In genomic region chr15:68833734-68834334, GRCh38 we compare ENCODE assay signal across 20 cellular contexts. TPM values are rescaled to one million over a fixed set of nuclear protein-coding genes. Genes with fewer than 3 reads are reported as not detected.
DNase-seq lines count a peak whose midpoint lies in the region; TF ChIP-seq lines count a peak whose summit lies in the region.
"Had no signal": no experiment of that assay in that cellular context is flagged by ENCODE, and none has a peak within 500 bp of the region (broad histone marks: within the 10 kb centered on the region; RNA-seq: fewer than 3 reads in every experiment).

No MANE protein-coding gene starts in this region.

- no peaks in the 10 kb centered on the region for H3F3A ChIP-seq in DOHH2 (ENCODE audit: control insufficient read depth, insufficient read depth)

- H4K20me1 ChIP-seq in DOHH2 (ENCODE audit: control insufficient read depth, insufficient read depth, low read depth, low read length), result no peaks in the 10 kb centered on the region

- 0 out of 2 replicates have a peak overlapping the region, but pooled peaks have one; percentile 4 for H3K27ac ChIP-seq in DOHH2 (ENCODE audit: low read depth, low read length)
- H3K27ac ChIP-seq: ascending aorta, lower lobe of right lung, Peyer's patch, SK-N-MC had no signal

- H3K79me2 ChIP-seq in DOHH2 (ENCODE audit: control insufficient read depth, low read length), result no peaks in the 10 kb centered on the region

- H3K4me2 ChIP-seq in DOHH2 (ENCODE audit: low read length), result peak overlapping the region; percentile 32

- H3K9me2 ChIP-seq in DOHH2 (replicated peaks; ENCODE audit: control insufficient read depth, low read length), result no peaks in the 10 kb centered on the region

- TF ChIP-seq CTCF in DOHH2 (IDR thresholded peaks at IDR 0.05; ENCODE audit: low read depth, low read length, poor library complexity, severe bottlenecking), result no peak

- no peaks in the 10 kb centered on the region for H3K36me3 ChIP-seq in DOHH2 (ENCODE audit: control insufficient read depth, low read length)
- H3K36me3 ChIP-seq: ascending aorta, lower lobe of right lung, Peyer's patch had no signal

- DNase-seq in NCI-H82 (lab: John Stamatoyannopoulos, UW) (peak; percentile 32), NCI-H82 treated with DMSO at 0.1 percent for 48 hours (lab: John Stamatoyannopoulos, UW; ENCODE audit: unreplicated experiment) (no peak), germinal center (ENCODE audit: low spot score) (peak; percentile 21), NCI-H146 (lab: John Stamatoyannopoulos, UW) (no peak), SKM-1 (lab: John Stamatoyannopoulos, UW; ENCODE audit: unreplicated experiment) (no peak), A172 (ENCODE audit: low spot score) (no peak)
- DNase-seq: 8988T; activated gamma-delta T cell; Caco-2; erythroblast; kidney; NCI-H1417; Peyer's patch; stimulated activated CD4-positive, alpha-beta T cell treated with anti-CD3 and anti-CD28 coated beads, Interleukin-4, amount 100 ng/mL, for 4 hours; T1000 had no signal

- H3K9me3 ChIP-seq in DOHH2 (ENCODE audit: control insufficient read depth, insufficient read depth, low read length), result peaks cover 4% of the 10 kb centered on the region
- H3K9me3 ChIP-seq: lower lobe of right lung had no signal

- peaks cover 21% of the 10 kb centered on the region for H3K4me1 ChIP-seq in DOHH2 (ENCODE audit: control insufficient read depth, low read length)
- H3K4me1 ChIP-seq: ascending aorta, Caco-2, Peyer's patch had no signal

- H3K27me3 ChIP-seq in DOHH2 (ENCODE audit: control insufficient read depth, low read length), result no peaks in the 10 kb centered on the region
- H3K27me3 ChIP-seq: ascending aorta, Peyer's patch had no signal

- H3K4me3 ChIP-seq in DOHH2 (ENCODE audit: low read length), result no peak overlapping the region
- H3K4me3 ChIP-seq: ascending aorta, lower lobe of right lung, Peyer's patch, SK-N-MC had no signal

TF ChIP-seq in PFSK-1, 5 proteins besides CTCF, POLR2A, EP300 and RAD21:
- TF ChIP-seq REST (IDR thresholded peaks at IDR 0.05; ENCODE audit: insufficient read depth in 1 of 2, low read depth in 2 of 2, low read length in 2 of 2) (no peak), SIN3A (IDR thresholded peaks at IDR 0.05; ENCODE audit: borderline replicate concordance, insufficient read depth, low read length) (peak; percentile 44; the same call in 1 of the 2 replicates)

RNA-seq across cellular contexts. Expression of gene ANP32A, which starts 13.1 kb away (rescaled TPM):
- polyA plus RNA-seq in PFSK-1 (2012; ENCODE audit: insufficient read length, low read depth), result 184 TPM
- total RNA-seq in A172 (2014; rRNA removed; shearing (Covaris generic)), result 70.4 and 72.6 TPM in 2 replicates

Comparison
In these comparisons a context has a peak if more than half of its experiments do, and no peak if none do; other contexts are left out.
1. DNase-seq: peak in NCI-H82 (single experiment) and germinal center (single experiment); none in NCI-H82 treated with DMSO at 0.1 percent for 48 hours (single experiment), NCI-H146 (single experiment), SKM-1 (single experiment) and A172 (single experiment).